12 cellular contexts compared by ENCODE assay signal in genomic region chr9:98109052-98109451, GRCh38. TPM values are rescaled to one million over a fixed set of nuclear protein-coding genes. Genes with fewer than 3 reads are reported as not detected.
A peak's percentile ranks its signal among the peaks of the same experiment; 100 is the strongest.
DNase-seq lines count a peak whose midpoint lies in the region; ATAC-seq lines count a peak whose summit lies in the region.
"Had no signal": no experiment of that assay in that cellular context is flagged by ENCODE, and none has a peak within 500 bp of the region (broad histone marks: within the 10 kb centered on the region; RNA-seq: fewer than 3 reads in every experiment).

No MANE protein-coding gene starts in this region.

- H3K4me3 Mint-ChIP-seq in stimulated activated naive CD8-positive, alpha-beta T cell treated with anti-CD3 and anti-CD28 coated beads, Interleukin-15, Interleukin-2, amounts not matched to agents 100 ng/mL and 50 ng/mL, for 24 hours = no peak overlapping the region
- no peak overlapping the region for H3K4me3 Mint-ChIP-seq in T-helper 17 cell
- H3K4me3 Mint-ChIP-seq: nephron progenitor cell had no signal

- H3K36me3 Mint-ChIP-seq in stimulated activated naive CD8-positive, alpha-beta T cell treated with anti-CD3 and anti-CD28 coated beads, Interleukin-15, Interleukin-2, amounts not matched to agents 100 ng/mL and 50 ng/mL, for 24 hours (ENCODE audit: low read depth) = peaks cover 73% of the 10 kb centered on the region
- peaks cover 6% of the 10 kb centered on the region for H3K36me3 Mint-ChIP-seq in T-helper 17 cell (ENCODE audit: low read depth)

- peak overlapping the region; percentile 95 for H3K27ac Mint-ChIP-seq in stimulated activated naive CD8-positive, alpha-beta T cell treated with anti-CD3 and anti-CD28 coated beads, Interleukin-15, Interleukin-2, amounts not matched to agents 100 ng/mL and 50 ng/mL, for 24 hours
- peak overlapping the region; percentile 99 for H3K27ac Mint-ChIP-seq in T-helper 17 cell
- H3K27ac Mint-ChIP-seq: nephron progenitor cell had no signal

- no peak for DNase-seq in stimulated activated naive CD8-positive, alpha-beta T cell treated with anti-CD3 and anti-CD28 coated beads, Interleukin-15, Interleukin-2, amounts not matched to agents 100 U/mL and 50 U/mL, for 24 hours
- DNase-seq in T-helper 17 cell = no peak
- peak; percentile 12 for DNase-seq in iPS-NIHi7 (ENCODE audit: extremely low spot score)
- no peak for DNase-seq in NCI-H187 (lab: John Stamatoyannopoulos, UW)
- no peak for DNase-seq in SK-N-DZ (ENCODE audit: low spot score)
- DNase-seq in DMS114 treated with DMSO at 0.1 percent for 48 hours (lab: John Stamatoyannopoulos, UW; ENCODE audit: unreplicated experiment) = no peak
- no peak for DNase-seq in NCI-H748 (lab: John Stamatoyannopoulos, UW; ENCODE audit: unreplicated experiment)
- DNase-seq: NCI-H1105, NCI-H510A treated with DMSO at 0.1 percent for 48 hours, nephron progenitor cell, SHP77 treated with DMSO at 0.1 percent for 48 hours had no signal

- no peaks in the 10 kb centered on the region for H3K9me3 Mint-ChIP-seq in stimulated activated naive CD8-positive, alpha-beta T cell treated with anti-CD3 and anti-CD28 coated beads, Interleukin-15, Interleukin-2, amounts not matched to agents 100 ng/mL and 50 ng/mL, for 24 hours

- H3K4me1 Mint-ChIP-seq in stimulated activated naive CD8-positive, alpha-beta T cell treated with anti-CD3 and anti-CD28 coated beads, Interleukin-15, Interleukin-2, amounts not matched to agents 100 ng/mL and 50 ng/mL, for 24 hours (ENCODE audit: low read depth) = peaks cover 73% of the 10 kb centered on the region
- peaks cover 46% of the 10 kb centered on the region for H3K4me1 Mint-ChIP-seq in T-helper 17 cell
- H3K4me1 Mint-ChIP-seq: nephron progenitor cell had no signal

- H3K9me3 ChIP-seq in T-helper 17 cell (ENCODE audit: control insufficient read depth, low read length, poor library complexity, severe bottlenecking) = no peaks in the 10 kb centered on the region

- H3K27me3 Mint-ChIP-seq in stimulated activated naive CD8-positive, alpha-beta T cell treated with anti-CD3 and anti-CD28 coated beads, Interleukin-15, Interleukin-2, amounts not matched to agents 100 ng/mL and 50 ng/mL, for 24 hours = no peaks in the 10 kb centered on the region
- H3K27me3 Mint-ChIP-seq in T-helper 17 cell = no peaks in the 10 kb centered on the region

- no peak for ATAC-seq in stimulated activated naive CD8-positive, alpha-beta T cell treated with anti-CD3 and anti-CD28 coated beads, Interleukin-15, Interleukin-2, amounts not matched to agents 100 U/mL and 50 U/mL, for 24 hours
- no peak for ATAC-seq in T-helper 17 cell

RNA-seq across cellular contexts. Expression of gene TRIM14, which starts 10.0 kb away (rescaled TPM):
- total RNA-seq in T-helper 17 cell = 10 to 100 TPM; 63.8 to 64.6 TPM
- 10.3 and 10.5 TPM in 2 replicates for polyA plus RNA-seq in SK-N-DZ (2014; cell fraction: cytosol; rRNA removed)
- 5.2 and 14.6 TPM in 2 replicates for polyA plus RNA-seq in SK-N-DZ (2014; cell fraction: nucleus; rRNA removed)

RNA-seq across cellular contexts. Expression of gene NANS, which starts 52.5 kb away (rescaled TPM):
- total RNA-seq in T-helper 17 cell = 10 to 100 TPM; 38.1 to 44.9 TPM
- polyA plus RNA-seq in SK-N-DZ (2014; cell fraction: cytosol; rRNA removed) = 53.1 and 63.8 TPM in 2 replicates
- polyA plus RNA-seq in SK-N-DZ (2014; cell fraction: nucleus; rRNA removed) = 26.3 and 35.6 TPM in 2 replicates
